ENCODE assay signal across 11 cellular contexts in the genomic region with DNA sequence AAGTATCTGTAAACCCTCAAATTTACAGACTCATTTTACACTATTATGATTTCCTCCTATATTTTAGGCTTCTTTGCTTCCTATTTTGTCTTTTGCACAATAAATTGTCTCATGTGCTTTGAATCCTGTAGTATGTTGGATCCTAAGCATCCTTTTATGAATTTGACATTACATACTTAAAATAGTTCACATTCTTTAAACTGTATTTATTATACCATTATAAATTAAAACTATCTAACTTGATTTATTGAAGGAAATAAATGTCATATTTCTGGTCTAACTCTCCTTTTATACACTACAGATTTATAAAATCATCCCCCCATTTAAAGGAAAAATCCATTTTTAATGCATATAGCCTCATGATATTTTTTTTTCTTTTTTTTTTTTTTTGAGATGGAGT.
"Had no signal": no experiment of that assay in that cellular context is flagged by ENCODE, and none has a peak within 500 bp of the region (broad histone marks: within the 10 kb centered on the region; RNA-seq: fewer than 3 reads in every experiment).

No MANE protein-coding gene starts in this region.

- H3K36me3 ChIP-seq: HAP-1 had no signal

- H3K9me3 Mint-ChIP-seq: HFFc6 had no signal

- H2AFZ ChIP-seq: GM23248 had no signal

- H3K4me3 Mint-ChIP-seq: HFFc6 had no signal

- H3K9ac ChIP-seq: GM23248 had no signal

- H3K27ac Mint-ChIP-seq: HFFc6 had no signal

- DNase-seq: GM23248, GOT3, H7, HFFc6, IMR-90, KG1 had no signal

- H3K9me3 ChIP-seq: HAP-1 had no signal

- H3K4me3 ChIP-seq: GM23248, HAP-1, K562 had no signal

- ATAC-seq: HCT116, K562 had no signal

- FAIRE-seq: HTR-8/SVneo, K562 had no signal

- H3K27ac ChIP-seq: GM23248, HL-60 had no signal
